9 cellular contexts compared by ENCODE assay signal in genomic region chr22:39315389-39315788, GRCh38. TPM values are rescaled to one million over a fixed set of nuclear protein-coding genes. Genes with fewer than 3 reads are reported as not detected.
DNase-seq lines count a peak whose midpoint lies in the region; FAIRE-seq and TF ChIP-seq lines count a peak whose summit lies in the region.
"Had no signal": no experiment of that assay in that cellular context is flagged by ENCODE, and none has a peak within 500 bp of the region (broad histone marks: within the 10 kb centered on the region; RNA-seq: fewer than 3 reads in every experiment).

No MANE protein-coding gene starts in this region.

- peaks cover 76% of the 10 kb centered on the region for H4K20me1 ChIP-seq in PC-9 (ENCODE audit: insufficient read depth)

- no TSS peak for BruUV-seq in PC-9 (replicated peaks; lab: Mats Ljungman, UMichigan)

- peak overlapping the region; percentile 100 for H3K9ac ChIP-seq in endodermal cell (ENCODE audit: extremely low read depth, low read length, poor library complexity, severe bottlenecking)

- peak; percentile 55; the same call in 1 of the 2 replicates for TF ChIP-seq POLR2A in GM12892 (IDR thresholded peaks at IDR 0.05; ENCODE audit: low read depth, low read length)

- no peaks in the 10 kb centered on the region for H3K9me2 ChIP-seq in PC-9 (ENCODE audit: insufficient read depth)

- peaks cover 2% of the 10 kb centered on the region for H3K9me3 Mint-ChIP-seq in endodermal cell
- H3K9me3 Mint-ChIP-seq in osteocyte (ENCODE audit: unreplicated experiment) = no peaks in the 10 kb centered on the region

- peaks cover 97% of the 10 kb centered on the region for H3F3A ChIP-seq in PC-9 (ENCODE audit: insufficient read depth, low read depth)

- FAIRE-seq in GM12892 (lab: Jason Lieb, UNC) = no peak
- FAIRE-seq: GM18507, small intestine had no signal

- DNase-seq in GM12892 (ENCODE audit: insufficient read length) (no peak), PC-9 (no peak), endodermal cell (no peak), osteocyte (ENCODE audit: extremely low spot score, unreplicated experiment) (no peak), NCI-H1048 (lab: John Stamatoyannopoulos, UW) (no peak), HK-2 (ENCODE audit: unreplicated experiment) (no peak), GF-D8 (lab: John Stamatoyannopoulos, UW) (no peak)
- DNase-seq: small intestine had no signal

- H3K9me3 ChIP-seq in PC-9 (ENCODE audit: insufficient read depth, low read depth) = no peaks in the 10 kb centered on the region
- H3K9me3 ChIP-seq in endodermal cell (ENCODE audit: control insufficient read depth, low read length) = no peaks in the 10 kb centered on the region

- 88 to 94% methylated on average over 4 to 13 of the region's 13 CpGs for WGBS in endodermal cell (ENCODE audit: insufficient coverage in 1 of 2, insufficient read length in 1 of 2), 2 experiments

- peak overlapping the region; percentile 100 for H3K4me2 ChIP-seq in PC-9

- POLR2A ChIA-PET in PC-9 (lab: Charles Lee; ENCODE audit: unreplicated experiment) = interaction anchor here (0.6 to 0.7 kb wide), 4 partner anchors 17 to 330 kb away, joined by 4 to 6 read pairs (median 4); no protein-coding TSS in a partner anchor

- H3K4me1 ChIP-seq in PC-9 (replicated peaks; ENCODE audit: insufficient read depth) (peaks cover 43% of the 10 kb centered on the region), endodermal cell (ENCODE audit: control insufficient read depth, insufficient read depth, low read length) (peaks cover 3% of the 10 kb centered on the region)

- H3K4me3 ChIP-seq in PC-9 (peak overlapping the region; percentile 94), endodermal cell (ENCODE audit: low read length) (peak overlapping the region; percentile 100)

- H3K27ac ChIP-seq in PC-9 (peak overlapping the region; percentile 98), endodermal cell (ENCODE audit: low read depth, low read length) (no peak overlapping the region)

- TF ChIP-seq CTCF in PC-9 (conservative IDR thresholded peaks at IDR 0.05) (no peak), endodermal cell (conservative IDR thresholded peaks at IDR 0.05) (no peak), osteocyte (IDR thresholded peaks at IDR 0.05) (no peak)

- H3K4me3 Mint-ChIP-seq in endodermal cell = peak overlapping the region; percentile 100
- H3K4me3 Mint-ChIP-seq in osteocyte (ENCODE audit: unreplicated experiment) = peak overlapping the region; percentile 99

- H3K27me3 Mint-ChIP-seq in endodermal cell (ENCODE audit: insufficient read depth) (no peaks in the 10 kb centered on the region), osteocyte (ENCODE audit: unreplicated experiment) (no peaks in the 10 kb centered on the region)

- no peaks in the 10 kb centered on the region for H3K27me3 ChIP-seq in PC-9 (ENCODE audit: insufficient read depth, low read depth)
- no peaks in the 10 kb centered on the region for H3K27me3 ChIP-seq in endodermal cell (ENCODE audit: control insufficient read depth, insufficient read depth, low read length, poor library complexity, severe bottlenecking)

- H3K4me1 Mint-ChIP-seq in endodermal cell (peaks cover 32% of the 10 kb centered on the region), osteocyte (ENCODE audit: unreplicated experiment) (peaks cover 65% of the 10 kb centered on the region)

- no peak overlapping the region for H2AFZ ChIP-seq in PC-9

- peaks cover 83% of the 10 kb centered on the region for H3K36me3 Mint-ChIP-seq in endodermal cell (ENCODE audit: low read depth)
- H3K36me3 Mint-ChIP-seq in osteocyte (ENCODE audit: unreplicated experiment) = peaks cover 63% of the 10 kb centered on the region

- peaks cover 63% of the 10 kb centered on the region for H3K79me2 ChIP-seq in PC-9 (ENCODE audit: low read depth)

- CTCF ChIA-PET in PC-9 (lab: Charles Lee) = interaction anchor here (0.7 kb wide), 1 partner anchor 9 kb away, joined by 3 read pairs; no protein-coding TSS in a partner anchor

- intact Hi-C loops in PC-9 (cut with micrococcal nuclease; ENCODE audit: unreplicated experiment) = loop anchor here (5.0 kb wide), 2 partner anchors 163 to 548 kb away; partner anchors contain the start of gene CBX7

- peaks cover 70% of the 10 kb centered on the region for H3K36me3 ChIP-seq in PC-9 (ENCODE audit: low read depth)
- H3K36me3 ChIP-seq in endodermal cell (ENCODE audit: control insufficient read depth, insufficient read depth, low read length) = peaks cover 76% of the 10 kb centered on the region

- H3K27ac Mint-ChIP-seq in endodermal cell (peak overlapping the region; percentile 100), osteocyte (ENCODE audit: unreplicated experiment) (peak overlapping the region; percentile 56)

RNA-seq across cellular contexts. Expression of gene RPL3, which starts 4.0 kb away (rescaled TPM):
- 4,953 TPM for polyA plus RNA-seq in GM12892 (2012; ENCODE audit: missing spikeins)
- total RNA-seq in PC-9 (2021) (1,699 and 2,252 TPM in 2 replicates), endodermal cell (1,000 to 10,000 TPM; 2,218 to 2,701 TPM), osteocyte (1,770 and 1,792 TPM in 2 replicates)
- polyA plus RNA-seq in endodermal cell (2013, experiment 1 of 2) = 2,540 TPM
- 2,353 TPM for polyA plus RNA-seq in endodermal cell (2013, experiment 2 of 2)

RNA-seq across cellular contexts. Expression of gene SYNGR1, which starts 34.4 kb away (rescaled TPM):
- 3.1 TPM for polyA plus RNA-seq in GM12892 (2012; ENCODE audit: missing spikeins)
- total RNA-seq in PC-9 (2021) (12.0 and 19.1 TPM in 2 replicates), endodermal cell (10 to 100 TPM; 19.0 to 36.3 TPM), osteocyte (24.0 and 26.6 TPM in 2 replicates)
- polyA plus RNA-seq in endodermal cell (2013, experiment 1 of 2) = 32.9 TPM
- 28.3 TPM for polyA plus RNA-seq in endodermal cell (2013, experiment 2 of 2)
